ENCODE assay signal across 9 cellular contexts in genomic region chr17:75288359-75288758, GRCh38. TPM values are rescaled to one million over a fixed set of nuclear protein-coding genes. Genes with fewer than 3 reads are reported as not detected.
DNase-seq lines count a peak whose midpoint lies in the region; ATAC-seq and TF ChIP-seq lines count a peak whose summit lies in the region.
"Had no signal": no experiment of that assay in that cellular context is flagged by ENCODE, and none has a peak within 500 bp of the region (broad histone marks: within the 10 kb centered on the region; RNA-seq: fewer than 3 reads in every experiment).

No MANE protein-coding gene starts in this region.

- no peak overlapping the region for H2AFZ ChIP-seq in neuron (ENCODE audit: low read depth, low read length)

- H3K4me1 Mint-ChIP-seq in CD4-positive, CD25-positive, alpha-beta regulatory T cell, result peaks cover 4 to 21% (median 12%) of the 10 kb centered on the region in 4 donors

- H3K4me1 ChIP-seq in CD4-positive, CD25-positive, alpha-beta regulatory T cell (ENCODE audit: control insufficient read depth, insufficient read depth, low read length, poor library complexity, severe bottlenecking), result peaks cover 15% of the 10 kb centered on the region
- H3K4me1 ChIP-seq in ectodermal cell (ENCODE audit: control insufficient read depth, insufficient read depth, low read length) (no peaks in the 10 kb centered on the region), neuron (ENCODE audit: insufficient read depth, low read length) (peaks cover 6% of the 10 kb centered on the region)

- H3K27me3 Mint-ChIP-seq in CD4-positive, CD25-positive, alpha-beta regulatory T cell, result no peaks in the 10 kb centered on the region

- WGBS in ectodermal cell, 2 experiments, result no CpG with 5 or more reads among the region's 2 CpGs

- TF ChIP-seq CTCF in NB4 (IDR thresholded peaks at IDR 0.05; ENCODE audit: low read depth, low read length), result no peak

- no peak for ATAC-seq in CD4-positive, CD25-positive, alpha-beta regulatory T cell (ENCODE audit: low read depth in 2 of 2)
- ATAC-seq in GM19035 (IDR thresholded peaks at IDR 0.05; ENCODE audit: unreplicated experiment), result no peak
- ATAC-seq in HG03039 (IDR thresholded peaks at IDR 0.05; ENCODE audit: unreplicated experiment), result no peak

- TF ChIP-seq POLR2A in NB4 (IDR thresholded peaks at IDR 0.05; ENCODE audit: extremely low read depth, insufficient read length), result no peak

- H3K27ac ChIP-seq in CD4-positive, CD25-positive, alpha-beta regulatory T cell (ENCODE audit: insufficient read depth, low read length, poor library complexity, severe bottlenecking), result peak overlapping the region; percentile 99
- H3K27ac ChIP-seq in ectodermal cell (ENCODE audit: insufficient read depth, low read depth, low read length, poor library complexity, severe bottlenecking), result no peak overlapping the region

- no peaks in the 10 kb centered on the region for H3K9me3 ChIP-seq in CD4-positive, CD25-positive, alpha-beta regulatory T cell (ENCODE audit: control insufficient read depth in 2 of 2, low read length in 2 of 2)
- H3K9me3 ChIP-seq in ectodermal cell (ENCODE audit: control insufficient read depth, low read length) (no peaks in the 10 kb centered on the region), neuron (ENCODE audit: low read length) (no peaks in the 10 kb centered on the region)

- H3K36me3 ChIP-seq in CD4-positive, CD25-positive, alpha-beta regulatory T cell (ENCODE audit: control insufficient read depth, insufficient read depth, low read length), result peaks cover 14% of the 10 kb centered on the region
- H3K36me3 ChIP-seq in ectodermal cell (ENCODE audit: control insufficient read depth, insufficient read depth, low read length) (no peaks in the 10 kb centered on the region), neuron (ENCODE audit: insufficient read depth, low read length) (no peaks in the 10 kb centered on the region)

- DNase-seq in CD4-positive, CD25-positive, alpha-beta regulatory T cell, result no peak
- DNase-seq in NB4 (ENCODE audit: low read depth) (no peak), foreskin melanocyte (no peak), amygdala (lab: John Stamatoyannopoulos, UW) (no peak)
- DNase-seq: NCI-H2029 treated with DMSO at 0.1 percent for 48 hours had no signal

- no peaks in the 10 kb centered on the region for H3K27me3 ChIP-seq in CD4-positive, CD25-positive, alpha-beta regulatory T cell (ENCODE audit: control insufficient read depth, insufficient read depth, low read length)
- H3K27me3 ChIP-seq in ectodermal cell (ENCODE audit: control insufficient read depth, insufficient read depth, low read length, poor library complexity, severe bottlenecking), result peaks cover 18% of the 10 kb centered on the region
- no peaks in the 10 kb centered on the region for H3K27me3 ChIP-seq in neuron (ENCODE audit: insufficient read depth, low read length)

- peaks cover 4% of the 10 kb centered on the region for H3K36me3 Mint-ChIP-seq in CD4-positive, CD25-positive, alpha-beta regulatory T cell

- peak overlapping the region; percentile 76 for H3K4me3 ChIP-seq in CD4-positive, CD25-positive, alpha-beta regulatory T cell (ENCODE audit: low read depth, low read length)
- H3K4me3 ChIP-seq in NB4 (ENCODE audit: low read depth, low read length), result peak overlapping the region; percentile 87
- H3K4me3 ChIP-seq in ectodermal cell (ENCODE audit: insufficient read depth, low read depth, low read length), result peak overlapping the region; percentile 88
- peak overlapping the region; percentile 67 for H3K4me3 ChIP-seq in neuron (ENCODE audit: low read length)

- no peaks in the 10 kb centered on the region for H3K9me3 Mint-ChIP-seq in CD4-positive, CD25-positive, alpha-beta regulatory T cell

- H3K27ac Mint-ChIP-seq in CD4-positive, CD25-positive, alpha-beta regulatory T cell, result peak overlapping the region; percentile 78 to 99 (median 96)

- H3K4me3 Mint-ChIP-seq in CD4-positive, CD25-positive, alpha-beta regulatory T cell, result peak overlapping the region; percentile 95 to 100 (median 100)

RNA-seq across cellular contexts. Expression of gene SLC25A19, which starts 0.9 kb away (rescaled TPM):
- 24.9 TPM for total RNA-seq in CD4-positive, CD25-positive, alpha-beta regulatory T cell
- polyA plus RNA-seq in CD4-positive, CD25-positive, alpha-beta regulatory T cell, result 10 to 100 TPM; 15.1 to 21.9 (median 19.0) TPM
- 7.2 TPM for polyA plus RNA-seq in ectodermal cell (2013, experiment 1 of 4)
- 7.6 TPM for polyA plus RNA-seq in ectodermal cell (2013, experiment 2 of 4)
- polyA plus RNA-seq in ectodermal cell (2013, experiment 3 of 4), result 5.6 TPM
- polyA plus RNA-seq in ectodermal cell (2013, experiment 4 of 4), result 4.5 TPM

RNA-seq across cellular contexts. Expression of gene MIF4GD, which starts 17.3 kb away (rescaled TPM):
- 35.7 TPM for total RNA-seq in CD4-positive, CD25-positive, alpha-beta regulatory T cell
- polyA plus RNA-seq in CD4-positive, CD25-positive, alpha-beta regulatory T cell, result 100 to 1,000 TPM in 1 of 4 donors, 10 to 100 TPM in 3; 78.3 to 102 (median 89.4) TPM
- polyA plus RNA-seq in ectodermal cell (2013, experiment 1 of 4), result 26.7 TPM
- polyA plus RNA-seq in ectodermal cell (2013, experiment 2 of 4), result 30.7 TPM
- polyA plus RNA-seq in ectodermal cell (2013, experiment 3 of 4), result 26.4 TPM
- 28.5 TPM for polyA plus RNA-seq in ectodermal cell (2013, experiment 4 of 4)

RNA-seq across cellular contexts. Expression of gene MRPS7, which starts 26.7 kb away (rescaled TPM):
- 32.3 TPM for total RNA-seq in CD4-positive, CD25-positive, alpha-beta regulatory T cell
- 100 to 1,000 TPM; 119 to 141 (median 120) TPM for polyA plus RNA-seq in CD4-positive, CD25-positive, alpha-beta regulatory T cell
- 99.9 TPM for polyA plus RNA-seq in ectodermal cell (2013, experiment 1 of 4)
- polyA plus RNA-seq in ectodermal cell (2013, experiment 2 of 4), result 102 TPM
- 86.5 TPM for polyA plus RNA-seq in ectodermal cell (2013, experiment 3 of 4)
- 87.3 TPM for polyA plus RNA-seq in ectodermal cell (2013, experiment 4 of 4)

RNA-seq across cellular contexts. Expression of gene GGA3, which starts 27.0 kb away (rescaled TPM):
- 92.6 TPM for total RNA-seq in CD4-positive, CD25-positive, alpha-beta regulatory T cell
- polyA plus RNA-seq in CD4-positive, CD25-positive, alpha-beta regulatory T cell, result 10 to 100 TPM in 3 of 4 donors, 1 to 10 TPM in 1; 8.0 to 17.2 (median 10.9) TPM
- 60.3 TPM for polyA plus RNA-seq in ectodermal cell (2013, experiment 1 of 4)
- polyA plus RNA-seq in ectodermal cell (2013, experiment 2 of 4), result 61.8 TPM
- polyA plus RNA-seq in ectodermal cell (2013, experiment 3 of 4), result 42.9 TPM
- 36.8 TPM for polyA plus RNA-seq in ectodermal cell (2013, experiment 4 of 4)
